ENCODE assay signal across 8 cellular contexts in the genomic region with DNA sequence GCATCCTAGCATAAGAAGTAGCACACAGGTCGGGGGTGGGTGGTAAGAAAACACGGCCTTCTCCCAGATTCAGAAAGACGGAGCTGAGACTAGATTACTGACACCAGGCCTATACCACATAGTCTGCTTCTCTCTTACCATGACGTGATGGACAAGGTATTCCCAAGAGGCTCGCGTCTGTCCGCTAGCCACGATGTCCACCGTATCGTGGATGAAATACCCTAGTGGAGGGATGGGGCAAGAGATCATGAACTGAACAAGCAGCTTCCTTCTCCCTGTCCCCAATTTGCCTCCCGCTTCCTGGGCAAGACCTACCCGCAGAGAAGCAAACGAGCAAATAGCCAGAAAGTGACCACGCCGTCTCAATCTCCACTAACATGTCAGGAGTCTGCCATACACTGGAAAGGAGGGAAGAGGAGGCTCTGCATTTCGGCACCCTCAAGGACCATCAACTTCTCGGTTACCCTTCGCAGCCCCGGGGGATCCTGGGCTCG. TPM values are rescaled to one million over a fixed set of nuclear protein-coding genes. Genes with fewer than 3 reads are reported as not detected.
A peak's percentile ranks its signal among the peaks of the same experiment; 100 is the strongest.
DNase-seq lines count a peak whose midpoint lies in the region; ATAC-seq and TF ChIP-seq lines count a peak whose summit lies in the region.

No MANE protein-coding gene starts in this region.

- H2AK5ac ChIP-seq in IMR-90 (ENCODE audit: low read depth, low read length) = peak overlapping the region; percentile 46

- H4K5ac ChIP-seq in IMR-90 (ENCODE audit: low read depth, low read length) = peak overlapping the region; percentile 3; the same call in 1 of the 2 replicates

- TF ChIP-seq CTCF in IMR-90 (conservative IDR thresholded peaks at IDR 0.05; ENCODE audit: low read depth, low read length) (no peak), esophagus muscularis mucosa (IDR thresholded peaks at IDR 0.05) (no peak), prostate gland (IDR thresholded peaks at IDR 0.05) (no peak)

- H3K27ac Mint-ChIP-seq in T-helper 2 cell treated with Interferon-gamma antibody and Interleukin-4, amounts not matched to agents 5 μg/mL and 100 μg/mL, for 36 hours = peak overlapping the region; percentile 85

- H3K4me3 ChIP-seq in IMR-90 (ENCODE audit: insufficient read depth, low read depth, low read length) (peak overlapping the region; percentile 72), esophagus muscularis mucosa (peak overlapping the region; percentile 72 to 98 (median 76)), prostate gland (peak overlapping the region; percentile 63 to 76)

- ATAC-seq in IMR-90 (ENCODE audit: low read depth) (no peak), HG03095 (IDR thresholded peaks at IDR 0.05; ENCODE audit: unreplicated experiment) (no peak), GM18861 (IDR thresholded peaks at IDR 0.05; ENCODE audit: unreplicated experiment) (no peak)

- peak overlapping the region; percentile 98 for H3K4me2 ChIP-seq in IMR-90 (ENCODE audit: low read depth, low read length)

- no peaks in the 10 kb centered on the region for H3K9me1 ChIP-seq in IMR-90 (ENCODE audit: insufficient read depth, low read length)

- BruUV-seq in IMR-90 (replicated peaks; lab: Mats Ljungman, UMichigan) = no TSS peak

- intact Hi-C loops in IMR-90 (cut with micrococcal nuclease) = no loop called here
- intact Hi-C loops in esophagus muscularis mucosa (cut with DNase I) = no loop called here
- intact Hi-C loops in prostate gland (cut with DNase I) = loop anchor here (5.0 to 10.0 kb wide), 2 partner anchors 190 to 227 kb away; partner anchors contain the start of gene PHF12

- H3K56ac ChIP-seq in IMR-90 (ENCODE audit: extremely low read depth, insufficient read depth, low read length) = peak overlapping the region; percentile 23

- peak overlapping the region; percentile 27 for H2BK5ac ChIP-seq in IMR-90 (ENCODE audit: low read depth, low read length, poor library complexity, severe bottlenecking)

- H3K27ac ChIP-seq in IMR-90 (ENCODE audit: insufficient read depth, low read length) (peak overlapping the region; percentile 74), esophagus muscularis mucosa (replicated peaks in 1 of 4) (peak overlapping the region; percentile 95 to 98 (median 96)), prostate gland (peak overlapping the region; percentile 99)

- H3K36me3 Mint-ChIP-seq in T-helper 2 cell treated with Interferon-gamma antibody and Interleukin-4, amounts not matched to agents 5 μg/mL and 100 μg/mL, for 36 hours (ENCODE audit: low read depth) = peaks cover 44% of the 10 kb centered on the region

- H4K91ac ChIP-seq in IMR-90 (ENCODE audit: insufficient read depth, low read depth, low read length) = peak overlapping the region; percentile 64

- no peak overlapping the region for H2BK20ac ChIP-seq in IMR-90 (ENCODE audit: low read depth, low read length)

- peak; percentile 71 for DNase-seq in Daoy (ENCODE audit: low read depth)
- peak; percentile 65 for DNase-seq in IMR-90
- no peak for DNase-seq in T-helper 2 cell treated with Interferon-gamma antibody and Interleukin-4, amounts not matched to agents 5 μg/mL and 100 μg/mL, for 36 hours (ENCODE audit: low spot score)
- DNase-seq in esophagus muscularis mucosa (ENCODE audit: extremely low spot score) = no peak
- no peak for DNase-seq in prostate gland (ENCODE audit: low spot score)
- DNase-seq in NCI-H226 = no peak

- H3K79me1 ChIP-seq in IMR-90 (ENCODE audit: low read depth in 1 of 2, low read length in 2 of 2) = peaks cover 10 to 50% of the 10 kb centered on the region in 2 experiments; a peak in 3 of 4 replicates

- H3K9me3 ChIP-seq in IMR-90 (ENCODE audit: control insufficient read depth, insufficient read depth, low read length) (no peaks in the 10 kb centered on the region), esophagus muscularis mucosa (no peaks in the 10 kb centered on the region), prostate gland (no peaks in the 10 kb centered on the region)

- no peak overlapping the region for H2BK15ac ChIP-seq in IMR-90 (ENCODE audit: low read depth, low read length)

- no peaks in the 10 kb centered on the region for H3K27me3 Mint-ChIP-seq in T-helper 2 cell treated with Interferon-gamma antibody and Interleukin-4, amounts not matched to agents 5 μg/mL and 100 μg/mL, for 36 hours (ENCODE audit: low read depth)

- peak overlapping the region; percentile 91 for H2AFZ ChIP-seq in IMR-90 (replicated peaks; ENCODE audit: low read length, poor library complexity)

- H3K4me1 ChIP-seq in IMR-90 (ENCODE audit: control insufficient read depth, insufficient read depth, low read length) (peaks cover 12% of the 10 kb centered on the region), esophagus muscularis mucosa (peaks cover 46 to 73% (median 69%) of the 10 kb centered on the region in 4 donors), prostate gland (replicated peaks) (peaks cover 23% of the 10 kb centered on the region)

- peak overlapping the region; percentile 10 to 59; a peak in 2 of 4 replicates for H4K8ac ChIP-seq in IMR-90 (ENCODE audit: low read depth in 2 of 2, low read length in 2 of 2)

- TF ChIP-seq EP300 in esophagus muscularis mucosa (IDR thresholded peaks at IDR 0.05) = no peak

- peaks cover 36% of the 10 kb centered on the region for H3K36me3 ChIP-seq in IMR-90 (ENCODE audit: control insufficient read depth, insufficient read depth, low read length)
- peaks cover 33 to 44% (median 40%) of the 10 kb centered on the region in 4 donors for H3K36me3 ChIP-seq in esophagus muscularis mucosa
- peaks cover 5 to 7% of the 10 kb centered on the region in 2 donors for H3K36me3 ChIP-seq in prostate gland

- H3K14ac ChIP-seq in IMR-90 (replicated peaks; ENCODE audit: low read depth, low read length) = peak overlapping the region; percentile 80

- no peak for TF ChIP-seq RAD21 in IMR-90 (IDR thresholded peaks at IDR 0.05; ENCODE audit: low read length)

- no peaks in the 10 kb centered on the region for H3K9me3 Mint-ChIP-seq in T-helper 2 cell treated with Interferon-gamma antibody and Interleukin-4, amounts not matched to agents 5 μg/mL and 100 μg/mL, for 36 hours

- peak overlapping the region; percentile 88 for H3K4ac ChIP-seq in IMR-90 (ENCODE audit: low read depth, low read length)

- H3K27me3 ChIP-seq in IMR-90 (ENCODE audit: control insufficient read depth, insufficient read depth, low read length) = no peaks in the 10 kb centered on the region
- no peaks in the 10 kb centered on the region for H3K27me3 ChIP-seq in esophagus muscularis mucosa
- H3K27me3 ChIP-seq in prostate gland (replicated peaks; ENCODE audit: insufficient read depth) = no peaks in the 10 kb centered on the region

- H2BK120ac ChIP-seq in IMR-90 (ENCODE audit: low read depth, low read length) = no peak overlapping the region

- POLR2A ChIA-PET in IMR-90 (lab: Charles Lee; ENCODE audit: unreplicated experiment) = interaction anchor here (1.3 kb wide), 1 partner anchor 14 kb away, joined by 3 read pairs; no protein-coding TSS in a partner anchor

- TF ChIP-seq POLR2A in IMR-90 (IDR thresholded peaks at IDR 0.05; ENCODE audit: low read depth, low read length) (no peak), esophagus muscularis mucosa (IDR thresholded peaks at IDR 0.05; ENCODE audit: low read depth) (no peak), prostate gland (IDR thresholded peaks at IDR 0.05) (no peak)

- H3K18ac ChIP-seq in IMR-90 (ENCODE audit: low read depth, low read length) = no peak overlapping the region; the same call in 1 of the 2 replicates

- H3K4me3 Mint-ChIP-seq in T-helper 2 cell treated with Interferon-gamma antibody and Interleukin-4, amounts not matched to agents 5 μg/mL and 100 μg/mL, for 36 hours = peak overlapping the region; percentile 88

- peaks cover 42% of the 10 kb centered on the region for H4K20me1 ChIP-seq in IMR-90 (ENCODE audit: insufficient read depth, low read length)

- WGBS in IMR-90 (ENCODE audit: extremely low coverage in 2 of 2, insufficient read length in 1 of 2), 2 experiments = no CpG with 5 or more reads among the region's 20 CpGs
- 45% methylated on average over 15 of the region's 20 CpGs for WGBS in esophagus muscularis mucosa
- WGBS in prostate gland = 27% methylated on average over 20 of the region's 20 CpGs

- in situ Hi-C loops in IMR-90 (cut with MboI; ENCODE audit: low sequenced_read_pairs) = no loop called here

- dilution Hi-C loops in IMR-90 (cut with HindIII; ENCODE audit: low sequenced_read_pairs, unreplicated experiment) = no loop called here

- peak overlapping the region; percentile 96 for H2AK9ac ChIP-seq in IMR-90 (replicated peaks; ENCODE audit: low read depth, low read length, poor library complexity)

- H3K4me1 Mint-ChIP-seq in T-helper 2 cell treated with Interferon-gamma antibody and Interleukin-4, amounts not matched to agents 5 μg/mL and 100 μg/mL, for 36 hours (ENCODE audit: low read depth) = peaks cover 50% of the 10 kb centered on the region

- CTCF ChIA-PET in IMR-90 (lab: Yijun Ruan, JAX) = interaction anchor here (0.7 kb wide), 1 partner anchor 313 kb away, joined by 3 read pairs; no protein-coding TSS in a partner anchor

- H3K23ac ChIP-seq in IMR-90 (ENCODE audit: low read depth, low read length) = peak overlapping the region; percentile 70

- H3K9ac ChIP-seq in IMR-90 (ENCODE audit: low read depth, low read length) = peak overlapping the region; percentile 68

RNA-seq across cellular contexts. Expression of gene TLCD1, which starts 0.8 kb away (rescaled TPM):
- 1.3 and 2.4 TPM in 2 replicates for total RNA-seq in Daoy (2014; rRNA removed; shearing (Covaris generic))
- total RNA-seq in IMR-90 (2012; rRNA removed) = 3.6 and 3.9 TPM in 2 replicates
- polyA plus RNA-seq in IMR-90 (2012; rRNA removed) = 8.7 and 9.3 TPM in 2 replicates
- polyA plus RNA-seq in IMR-90 (2012; cell fraction: cytosol; rRNA removed) = 5.9 and 14.1 TPM in 2 replicates
- 3.7 and 5.6 TPM in 2 replicates for polyA plus RNA-seq in IMR-90 (2012; cell fraction: nucleus; rRNA removed; ENCODE audit: low replicate concordance)
- 1 to 10 TPM in 3 of 4 donors, not detected in 1; 1.0 to 1.5 (median 1.3) TPM for total RNA-seq in esophagus muscularis mucosa
- total RNA-seq in prostate gland = 10 to 100 TPM in 1 of 2 donors, 1 to 10 TPM in 1; 5.3 to 19.6 TPM

RNA-seq across cellular contexts. Expression of gene NEK8, which starts 3.4 kb away (rescaled TPM):
- total RNA-seq in Daoy (2014; rRNA removed; shearing (Covaris generic)) = 2.9 and 10.2 TPM in 2 replicates
- total RNA-seq in IMR-90 (2012; rRNA removed) = 3.1 and 5.2 TPM in 2 replicates
- 4.1 and 4.6 TPM in 2 replicates for polyA plus RNA-seq in IMR-90 (2012; rRNA removed)
- polyA plus RNA-seq in IMR-90 (2012; cell fraction: cytosol; rRNA removed) = 2.6 and 5.8 TPM in 2 replicates
- polyA plus RNA-seq in IMR-90 (2012; cell fraction: nucleus; rRNA removed; ENCODE audit: low replicate concordance) = 14.0 and 18.2 TPM in 2 replicates
- total RNA-seq in esophagus muscularis mucosa = 1 to 10 TPM in 3 of 4 donors, under 1 TPM in 1; 0.83 to 2.1 (median 1.6) TPM
- total RNA-seq in prostate gland = 10 to 100 TPM in 1 of 2 donors, 1 to 10 TPM in 1; 5.1 to 13.2 TPM

RNA-seq across cellular contexts. Expression of gene RPL23A, which starts 5.4 kb away (rescaled TPM):
- 697 and 1,346 TPM in 2 replicates for total RNA-seq in Daoy (2014; rRNA removed; shearing (Covaris generic))
- 572 and 596 TPM in 2 replicates for total RNA-seq in IMR-90 (2012; rRNA removed)
- 958 and 1,004 TPM in 2 replicates for polyA plus RNA-seq in IMR-90 (2012; rRNA removed)
- polyA plus RNA-seq in IMR-90 (2012; cell fraction: cytosol; rRNA removed) = 180 and 421 TPM in 2 replicates
- polyA plus RNA-seq in IMR-90 (2012; cell fraction: nucleus; rRNA removed; ENCODE audit: low replicate concordance) = 47.7 and 402 TPM in 2 replicates
- total RNA-seq in esophagus muscularis mucosa = 100 to 1,000 TPM; 378 to 728 (median 558) TPM
- total RNA-seq in prostate gland = 100 to 1,000 TPM; 417 to 657 TPM

RNA-seq across cellular contexts. Expression of gene RAB34, which starts 7.5 kb away (rescaled TPM):
- total RNA-seq in Daoy (2014; rRNA removed; shearing (Covaris generic)) = 243 and 290 TPM in 2 replicates
- total RNA-seq in IMR-90 (2012; rRNA removed) (304 and 351 TPM in 2 replicates), esophagus muscularis mucosa (100 to 1,000 TPM; 147 to 216 (median 202) TPM), prostate gland (100 to 1,000 TPM; 165 to 181 TPM)
- polyA plus RNA-seq in IMR-90 (2012; rRNA removed) = 374 and 387 TPM in 2 replicates
- polyA plus RNA-seq in IMR-90 (2012; cell fraction: cytosol; rRNA removed) = 274 and 575 TPM in 2 replicates
- polyA plus RNA-seq in IMR-90 (2012; cell fraction: nucleus; rRNA removed; ENCODE audit: low replicate concordance) = 417 and 521 TPM in 2 replicates

RNA-seq across cellular contexts. Expression of gene PROCA1, which starts 13.5 kb away (rescaled TPM):
- 0.21 and 0.23 TPM in 2 replicates for total RNA-seq in Daoy (2014; rRNA removed; shearing (Covaris generic))
- total RNA-seq in IMR-90 (2012; rRNA removed) = 0.28 and 0.36 TPM in 2 replicates
- polyA plus RNA-seq in IMR-90 (2012; rRNA removed) = 1.7 and 3.0 TPM in 2 replicates
- 1.4 and 1.6 TPM in 2 replicates for polyA plus RNA-seq in IMR-90 (2012; cell fraction: cytosol; rRNA removed)
- 14.3 and 16.5 TPM in 2 replicates for polyA plus RNA-seq in IMR-90 (2012; cell fraction: nucleus; rRNA removed; ENCODE audit: low replicate concordance)
- 1 to 10 TPM in 1 of 4 donors, under 1 TPM in 3; 0.50 to 2.1 (median 0.85) TPM for total RNA-seq in esophagus muscularis mucosa
- total RNA-seq in prostate gland = 1 to 10 TPM; 1.9 to 9.4 TPM

Comparison
In these comparisons a context has a peak if more than half of its experiments do, and no peak if none do; other contexts are left out.
1. DNase-seq: peak in Daoy (single experiment) and IMR-90 (single experiment); none in T-helper 2 cell treated with Interferon-gamma antibody and Interleukin-4, amounts not matched to agents 5 μg/mL and 100 μg/mL, for 36 hours (single experiment), esophagus muscularis mucosa (single experiment), prostate gland (single experiment) and NCI-H226 (single experiment).
2. Peak in every context shown above with its lines, with median percentiles within 50 percentile points of each other: H3K27ac ChIP-seq and H3K4me3 ChIP-seq.